8 cellular contexts compared by ENCODE assay signal in genomic region chr2:38778686-38779082, GRCh38. TPM values are rescaled to one million over a fixed set of nuclear protein-coding genes. Genes with fewer than 3 reads are reported as not detected.
DNase-seq lines count a peak whose midpoint lies in the region; ATAC-seq, FAIRE-seq and TF ChIP-seq lines count a peak whose summit lies in the region.

No MANE protein-coding gene starts in this region.

- H3K36me3 ChIP-seq in keratinocyte (ENCODE audit: control insufficient read depth in 2 of 2, extremely low read depth in 1 of 2, insufficient read depth in 2 of 2, low read length in 2 of 2) (peaks cover 0 to 2% of the 10 kb centered on the region in 2 experiments), testis (ENCODE audit: low read depth, missing control alignments) (no peaks in the 10 kb centered on the region)

- CTCF ChIA-PET in activated CD4-positive, alpha-beta T cell treated with anti-CD3 and anti-CD28 coated beads for 36 hours (lab: Charles Lee): interaction anchor here (0.6 kb wide), 1 partner anchor 42 kb away, joined by 7 read pairs; no protein-coding TSS in a partner anchor
- CTCF ChIA-PET in activated CD8-positive, alpha-beta T cell treated with anti-CD3 and anti-CD28 coated beads, Interleukin-2, amount 10 ng/mL, durations not matched to agents 7 days and 5 days (lab: Charles Lee): interaction anchor here (1.5 kb wide), 1 partner anchor 197 kb away, joined by 5 read pairs; no protein-coding TSS in a partner anchor

- H3K27ac ChIP-seq in keratinocyte (ENCODE audit: control insufficient read depth, insufficient read depth, low read length) (peak overlapping the region; percentile 58), testis (peak overlapping the region; percentile 2 to 80)

- H3K9me3 ChIP-seq in keratinocyte (ENCODE audit: control insufficient read depth, low read depth, low read length) (no peaks in the 10 kb centered on the region), testis (no peaks in the 10 kb centered on the region)

- peaks cover 6% of the 10 kb centered on the region for H3K4me1 ChIP-seq in keratinocyte (ENCODE audit: control insufficient read depth, extremely low read depth, insufficient read depth, low read length)
- peaks cover 2% of the 10 kb centered on the region for H3K4me1 ChIP-seq in testis

- H3K9me3 Mint-ChIP-seq in activated CD4-positive, alpha-beta T cell treated with anti-CD3 and anti-CD28 coated beads for 36 hours (ENCODE audit: low read depth): no peaks in the 10 kb centered on the region
- no peaks in the 10 kb centered on the region for H3K9me3 Mint-ChIP-seq in activated CD8-positive, alpha-beta T cell treated with anti-CD3 and anti-CD28 coated beads, Interleukin-2, amount 10 ng/mL, durations not matched to agents 7 days and 5 days (ENCODE audit: insufficient read depth)

- peak overlapping the region; percentile 97 for H3K4me3 Mint-ChIP-seq in activated CD4-positive, alpha-beta T cell treated with anti-CD3 and anti-CD28 coated beads for 36 hours
- peak overlapping the region; percentile 94 for H3K4me3 Mint-ChIP-seq in activated CD8-positive, alpha-beta T cell treated with anti-CD3 and anti-CD28 coated beads, Interleukin-2, amount 10 ng/mL, durations not matched to agents 7 days and 5 days

- peak overlapping the region; percentile 88 for H3K9ac ChIP-seq in keratinocyte (ENCODE audit: control insufficient read depth, extremely low read depth, insufficient read depth, low read length)

- ATAC-seq in activated CD4-positive, alpha-beta T cell treated with anti-CD3 and anti-CD28 coated beads for 36 hours: no peak
- no peak for ATAC-seq in activated CD8-positive, alpha-beta T cell treated with anti-CD3 and anti-CD28 coated beads, Interleukin-2, amount 10 ng/mL, durations not matched to agents 7 days and 5 days
- no peak for ATAC-seq in GM18867 (IDR thresholded peaks at IDR 0.05; ENCODE audit: unreplicated experiment)

- no peaks in the 10 kb centered on the region for H3K27me3 ChIP-seq in keratinocyte (ENCODE audit: control insufficient read depth, extremely low read depth, insufficient read depth, low read length)
- H3K27me3 ChIP-seq in testis: no peaks in the 10 kb centered on the region

- peak overlapping the region; percentile 88 for H2AFZ ChIP-seq in keratinocyte (ENCODE audit: control insufficient read depth, low read length)

- no peak for DNase-seq in activated CD4-positive, alpha-beta T cell treated with anti-CD3 and anti-CD28 coated beads for 36 hours
- DNase-seq in activated CD4-positive, alpha-beta T cell treated with anti-CD3 and anti-CD28 coated beads, Interleukin-2, amount 50 U/mL, for 1 hour: no peak
- no peak for DNase-seq in activated CD8-positive, alpha-beta T cell treated with anti-CD3 and anti-CD28 coated beads, Interleukin-2, amount 10 ng/mL, durations not matched to agents 7 days and 5 days
- DNase-seq in keratinocyte (ENCODE audit: low read depth, low spot score) (no peak), testis (no peak)
- DNase-seq in activated CD4-positive, CD25-positive, alpha-beta regulatory T cell treated with anti-CD3 and anti-CD28 coated beads, Interleukin-2, amount 50 U/mL, for 72 hours: no peak
- DNase-seq in activated CD8-positive, alpha-beta memory T cell treated with anti-CD3 and anti-CD28 coated beads, Interleukin-2, amount 50 U/mL, for 48 hours: no peak

- H3K4me3 ChIP-seq in keratinocyte (ENCODE audit: control insufficient read depth in 2 of 3, extremely low read depth in 1 of 3, insufficient read depth in 2 of 3, low read depth in 1 of 3, low read length in 3 of 3): peak overlapping the region; percentile 70 to 99 (median 96)
- peak overlapping the region; percentile 67 to 82 for H3K4me3 ChIP-seq in testis

- H3K9me1 ChIP-seq in keratinocyte (ENCODE audit: control insufficient read depth, extremely low read depth, insufficient read depth, low read length): no peaks in the 10 kb centered on the region

- H4K20me1 ChIP-seq in keratinocyte (ENCODE audit: control insufficient read depth, extremely low read depth, insufficient read depth, low read length): no peaks in the 10 kb centered on the region

- POLR2A ChIA-PET in activated CD4-positive, alpha-beta T cell treated with anti-CD3 and anti-CD28 coated beads for 36 hours (lab: Charles Lee): interaction anchor here (1.0 kb wide), 1 partner anchor 27 kb away, joined by 7 read pairs; the partner anchor contains the start of gene SRSF7
- POLR2A ChIA-PET in activated CD8-positive, alpha-beta T cell treated with anti-CD3 and anti-CD28 coated beads, Interleukin-2, amount 10 ng/mL, durations not matched to agents 7 days and 5 days (lab: Charles Lee): interaction anchor here (1.4 to 1.8 kb wide), 2 partner anchors 28 to 35 kb away, joined by 3 to 15 read pairs; partner anchors contain the start of gene SRSF7

- H3K36me3 Mint-ChIP-seq in activated CD4-positive, alpha-beta T cell treated with anti-CD3 and anti-CD28 coated beads for 36 hours (ENCODE audit: low read depth): peaks cover 24% of the 10 kb centered on the region
- H3K36me3 Mint-ChIP-seq in activated CD8-positive, alpha-beta T cell treated with anti-CD3 and anti-CD28 coated beads, Interleukin-2, amount 10 ng/mL, durations not matched to agents 7 days and 5 days (ENCODE audit: low read depth): peaks cover 13% of the 10 kb centered on the region

- peak overlapping the region; percentile 97 for H3K4me2 ChIP-seq in keratinocyte (ENCODE audit: control insufficient read depth, extremely low read depth, insufficient read depth, low read depth, low read length)

- intact Hi-C loops in activated CD4-positive, alpha-beta T cell treated with anti-CD3 and anti-CD28 coated beads for 36 hours (cut with DNase I, micrococcal nuclease): loop anchor here (1.0 to 10.0 kb wide), 8 partner anchors 27 to 656 kb away; partner anchors contain the start of genes SRSF7 (in 2 of the 2), ATL2 (in 1 of the 2), DHX57 (in 1 of the 2) and MAP4K3 (in 1 of the 2)
- intact Hi-C loops in testis (cut with DNase I; ENCODE audit: low total_unique reads): no loop called here

- TF ChIP-seq CTCF in keratinocyte (optimal IDR thresholded peaks at IDR 0.05 in 1 of 3, IDR thresholded peaks at IDR 0.05 in 1 of 3, conservative IDR thresholded peaks at IDR 0.05 in 1 of 3; ENCODE audit: extremely low read depth in 1 of 3, insufficient read depth in 2 of 3, low read length in 3 of 3) (no peak), testis (IDR thresholded peaks at IDR 0.05) (no peak)

- WGBS in testis, 2 donors: 7 to 10% methylated on average over 8 of the region's 8 CpGs

- H3K79me2 ChIP-seq in keratinocyte (ENCODE audit: control insufficient read depth, insufficient read depth, low read length): peaks cover 12% of the 10 kb centered on the region

- H3K27ac Mint-ChIP-seq in activated CD4-positive, alpha-beta T cell treated with anti-CD3 and anti-CD28 coated beads for 36 hours: peak overlapping the region; percentile 95
- peak overlapping the region; percentile 93 for H3K27ac Mint-ChIP-seq in activated CD8-positive, alpha-beta T cell treated with anti-CD3 and anti-CD28 coated beads, Interleukin-2, amount 10 ng/mL, durations not matched to agents 7 days and 5 days

- FAIRE-seq in keratinocyte (lab: Jason Lieb, UNC): no peak

- peaks cover 7% of the 10 kb centered on the region for H3K4me1 Mint-ChIP-seq in activated CD4-positive, alpha-beta T cell treated with anti-CD3 and anti-CD28 coated beads for 36 hours
- H3K4me1 Mint-ChIP-seq in activated CD8-positive, alpha-beta T cell treated with anti-CD3 and anti-CD28 coated beads, Interleukin-2, amount 10 ng/mL, durations not matched to agents 7 days and 5 days (ENCODE audit: low read depth): peaks cover 18% of the 10 kb centered on the region

- no peak for TF ChIP-seq POLR2A in testis (IDR thresholded peaks at IDR 0.05)

- peaks cover 13% of the 10 kb centered on the region for H3K27me3 Mint-ChIP-seq in activated CD4-positive, alpha-beta T cell treated with anti-CD3 and anti-CD28 coated beads for 36 hours
- peaks cover 15% of the 10 kb centered on the region for H3K27me3 Mint-ChIP-seq in activated CD8-positive, alpha-beta T cell treated with anti-CD3 and anti-CD28 coated beads, Interleukin-2, amount 10 ng/mL, durations not matched to agents 7 days and 5 days (ENCODE audit: low read depth)

- dilution Hi-C loops in keratinocyte (cut with MboI; ENCODE audit: extremely low pct_ligation_motif_present, low sequenced_read_pairs): no loop called here

RNA-seq across cellular contexts. Expression of gene GEMIN6, which starts 0.7 kb away (rescaled TPM):
- total RNA-seq in activated CD4-positive, alpha-beta T cell treated with anti-CD3 and anti-CD28 coated beads for 36 hours: 10 to 100 TPM; 28.4 to 31.6 TPM
- total RNA-seq in activated CD8-positive, alpha-beta T cell treated with anti-CD3 and anti-CD28 coated beads, Interleukin-2, amount 10 ng/mL, durations not matched to agents 7 days and 5 days: 10 to 100 TPM; 20.6 to 21.0 TPM
- polyA plus RNA-seq in keratinocyte (17.3 to 29.1 TPM (median 20.2 TPM) in 3 replicates), testis (ENCODE audit: insufficient read depth, low read depth, low replicate concordance) (43.0 TPM)
- polyA plus RNA-seq in keratinocyte (2011; ENCODE audit: low read depth): 13.8 TPM
- polyA plus RNA-seq in keratinocyte (2011; cell fraction: cytosol; rRNA removed): 16.6 and 26.0 TPM in 2 replicates
- 7.9 and 9.8 TPM in 2 replicates for polyA plus RNA-seq in keratinocyte (2011; cell fraction: nucleus; rRNA removed)
- 11.6 and 20.7 TPM in 2 replicates for polyA plus RNA-seq in keratinocyte (2012; ENCODE audit: low replicate concordance)
- 3.7 to 6.0 TPM (median 4.2 TPM) in 3 replicates for polyA minus RNA-seq in keratinocyte
- 5.6 TPM for polyA minus RNA-seq in keratinocyte (2011; cell fraction: cytosol; rRNA and poly(A)+ RNA removed)
- 3.2 and 3.6 TPM in 2 replicates for polyA minus RNA-seq in keratinocyte (2011; cell fraction: nucleus; rRNA and poly(A)+ RNA removed)
- total RNA-seq in testis: 10 to 100 TPM; 11.6 to 16.4 TPM

RNA-seq across cellular contexts. Expression of gene SRSF7, which starts 27.5 kb away (rescaled TPM):
- 100 to 1,000 TPM; 194 to 309 TPM for total RNA-seq in activated CD4-positive, alpha-beta T cell treated with anti-CD3 and anti-CD28 coated beads for 36 hours
- total RNA-seq in activated CD8-positive, alpha-beta T cell treated with anti-CD3 and anti-CD28 coated beads, Interleukin-2, amount 10 ng/mL, durations not matched to agents 7 days and 5 days: 100 to 1,000 TPM; 348 to 356 TPM
- polyA plus RNA-seq in keratinocyte: 193 to 316 TPM (median 229 TPM) in 3 replicates
- polyA plus RNA-seq in keratinocyte (2011; ENCODE audit: low read depth): 70.5 TPM
- 126 and 150 TPM in 2 replicates for polyA plus RNA-seq in keratinocyte (2011; cell fraction: cytosol; rRNA removed)
- 166 and 255 TPM in 2 replicates for polyA plus RNA-seq in keratinocyte (2011; cell fraction: nucleus; rRNA removed)
- polyA plus RNA-seq in keratinocyte (2012; ENCODE audit: low replicate concordance): 72.0 and 168 TPM in 2 replicates
- polyA minus RNA-seq in keratinocyte: 87.9 to 182 TPM (median 109 TPM) in 3 replicates
- polyA minus RNA-seq in keratinocyte (2011; cell fraction: cytosol; rRNA and poly(A)+ RNA removed): 75.2 TPM
- polyA minus RNA-seq in keratinocyte (2011; cell fraction: nucleus; rRNA and poly(A)+ RNA removed): 42.4 and 62.1 TPM in 2 replicates
- 100 to 1,000 TPM; 104 to 114 TPM for total RNA-seq in testis
- polyA plus RNA-seq in testis (ENCODE audit: insufficient read depth, low read depth, low replicate concordance): 169 TPM
